Comparison of ENCODE assay signal across 20 cellular contexts in the genomic region with DNA sequence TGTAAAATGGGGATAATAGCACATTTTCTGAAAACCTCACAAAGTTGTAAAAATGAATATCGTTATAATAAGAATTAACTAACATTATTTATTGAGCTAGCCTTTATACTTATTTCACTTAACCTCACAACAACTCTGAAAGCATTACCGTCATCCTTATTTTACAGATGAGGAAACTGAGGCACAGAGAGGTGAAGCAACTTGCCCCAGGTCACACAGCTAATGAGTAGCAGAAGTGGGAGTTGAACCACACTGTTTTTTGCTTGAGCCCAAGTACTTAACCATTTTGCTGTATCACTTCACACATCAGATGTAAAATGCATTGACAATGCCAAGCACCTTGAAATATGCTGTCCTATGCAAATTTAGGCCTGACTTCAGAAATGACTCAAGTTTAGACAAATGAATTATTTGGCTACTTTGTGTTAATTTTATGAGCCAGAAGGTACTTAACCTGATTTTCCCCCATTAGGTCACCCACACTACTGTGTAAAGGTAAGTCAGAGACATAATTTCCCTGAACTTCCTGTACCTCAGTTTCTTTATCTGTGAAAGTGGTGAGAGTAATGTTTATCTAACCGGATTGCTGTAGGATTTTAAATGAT. TPM values are rescaled to one million over a fixed set of nuclear protein-coding genes. Genes with fewer than 3 reads are reported as not detected.
DNase-seq lines count a peak whose midpoint lies in the region; ATAC-seq, FAIRE-seq and TF ChIP-seq lines count a peak whose summit lies in the region.
"Had no signal": no experiment of that assay in that cellular context is flagged by ENCODE, and none has a peak within 500 bp of the region (broad histone marks: within the 10 kb centered on the region; RNA-seq: fewer than 3 reads in every experiment).

No MANE protein-coding gene starts in this region.

- no peaks in the 10 kb centered on the region for H3K4me1 ChIP-seq in ascending aorta
- H3K4me1 ChIP-seq: Peyer's patch, stomach had no signal

- H3K36me3 Mint-ChIP-seq in activated T-cell treated with anti-CD3 and anti-CD28 coated beads, Interleukin-2, amount 50 U/mL, for 72 hours (ENCODE audit: insufficient read depth in 2 of 2) = peaks cover 22 to 40% of the 10 kb centered on the region in 2 donors
- H3K36me3 Mint-ChIP-seq in activated T-cell treated with anti-CD3 and anti-CD28 coated beads, Interleukin-2, amount 50 U/mL, for 4 hours (ENCODE audit: insufficient read depth) = peaks cover 35% of the 10 kb centered on the region
- peaks cover 27 to 38% of the 10 kb centered on the region in 2 donors for H3K36me3 Mint-ChIP-seq in stimulated activated naive B cell treated with anti-CD40 and anti-IgM and Interleukin-4, amounts not matched to agents 10 μg/mL and 1 μg/mL and 100 μg/mL, for 72 hours

- FAIRE-seq in H54 (lab: Jason Lieb, UNC) = no peak
- FAIRE-seq: small intestine had no signal

- no peaks in the 10 kb centered on the region for H3K9me3 ChIP-seq in ascending aorta
- H3K9me3 ChIP-seq: HAP-1, MG63, ovary, Peyer's patch, stomach had no signal

- intact Hi-C loops in ascending aorta (cut with DNase I) = no loop called here

- H3K27me3 Mint-ChIP-seq in activated T-cell treated with anti-CD3 and anti-CD28 coated beads, Interleukin-2, amount 50 U/mL, for 72 hours (ENCODE audit: low read depth) = peaks cover 14% of the 10 kb centered on the region
- no peaks in the 10 kb centered on the region for H3K27me3 Mint-ChIP-seq in activated T-cell treated with anti-CD3 and anti-CD28 coated beads, Interleukin-2, amount 50 U/mL, for 4 hours (ENCODE audit: low read depth)
- H3K27me3 Mint-ChIP-seq in stimulated activated naive B cell treated with anti-CD40 and anti-IgM and Interleukin-4, amounts not matched to agents 10 μg/mL and 1 μg/mL and 100 μg/mL, for 72 hours = peaks cover 0 to 3% of the 10 kb centered on the region in 2 donors

- H3K9me3 Mint-ChIP-seq in activated T-cell treated with anti-CD3 and anti-CD28 coated beads, Interleukin-2, amount 50 U/mL, for 72 hours = no peaks in the 10 kb centered on the region
- H3K9me3 Mint-ChIP-seq in activated T-cell treated with anti-CD3 and anti-CD28 coated beads, Interleukin-2, amount 50 U/mL, for 4 hours = no peaks in the 10 kb centered on the region
- H3K9me3 Mint-ChIP-seq in stimulated activated naive B cell treated with anti-CD40 and anti-IgM and Interleukin-4, amounts not matched to agents 10 μg/mL and 1 μg/mL and 100 μg/mL, for 72 hours = no peaks in the 10 kb centered on the region

- no peak overlapping the region for H3K4me3 ChIP-seq in ascending aorta
- H3K4me3 ChIP-seq: HAP-1, MG63, ovary, Peyer's patch, stomach had no signal

- H3K27ac Mint-ChIP-seq in activated T-cell treated with anti-CD3 and anti-CD28 coated beads, Interleukin-2, amount 50 U/mL, for 72 hours = peak overlapping the region; percentile 70
- H3K27ac Mint-ChIP-seq in stimulated activated naive B cell treated with anti-CD40 and anti-IgM and Interleukin-4, amounts not matched to agents 10 μg/mL and 1 μg/mL and 100 μg/mL, for 72 hours = no peak overlapping the region

- H3K36me3 ChIP-seq in ascending aorta = peaks cover 5 to 25% of the 10 kb centered on the region in 2 donors
- H3K36me3 ChIP-seq: HAP-1, MG63, ovary, Peyer's patch had no signal

- TF ChIP-seq CTCF in ascending aorta (IDR thresholded peaks at IDR 0.05) = no peak

- H3K4me3 Mint-ChIP-seq in activated T-cell treated with anti-CD3 and anti-CD28 coated beads, Interleukin-2, amount 50 U/mL, for 72 hours = peak overlapping the region in 1 of 2 donors; percentile 7
- no peak overlapping the region for H3K4me3 Mint-ChIP-seq in activated T-cell treated with anti-CD3 and anti-CD28 coated beads, Interleukin-2, amount 50 U/mL, for 4 hours
- H3K4me3 Mint-ChIP-seq in stimulated activated naive B cell treated with anti-CD40 and anti-IgM and Interleukin-4, amounts not matched to agents 10 μg/mL and 1 μg/mL and 100 μg/mL, for 72 hours = no peak overlapping the region

- no peak for TF ChIP-seq POLR2A in H54 (IDR thresholded peaks at IDR 0.05; ENCODE audit: low read depth, low read length)

- H3K27me3 ChIP-seq in ascending aorta = no peaks in the 10 kb centered on the region
- H3K27me3 ChIP-seq: MG63, ovary, Peyer's patch, stomach had no signal

- H3K27ac ChIP-seq in ascending aorta = no peak overlapping the region
- H3K27ac ChIP-seq: ovary, Peyer's patch, stomach had no signal

- DNase-seq in activated T-cell treated with anti-CD3 and anti-CD28 coated beads, Interleukin-2, amount 50 U/mL, for 72 hours = no peak
- no peak for DNase-seq in activated T-cell treated with anti-CD3 and anti-CD28 coated beads, Interleukin-2, amount 50 U/mL, for 4 hours
- DNase-seq in stimulated activated naive B cell treated with anti-CD40 and anti-IgM and Interleukin-4, amounts not matched to agents 10 μg/mL and 1 μg/mL and 100 μg/mL, for 72 hours = no peak
- DNase-seq in H54 (ENCODE audit: insufficient read length, low spot score) (no peak), ascending aorta (ENCODE audit: low spot score in 2 of 2) (no peak)
- DNase-seq: activated CD4-positive, alpha-beta T cell treated with anti-CD3 and anti-CD28 coated beads for 4 hours; activated effector memory CD4-positive, alpha-beta T cell treated with Interleukin-2 at 50 U/mL for 16 hours; hippocampal formation; MG63; NCI-H2029; NCI-H526 treated with DMSO at 0.1 percent for 48 hours; ovary; Peyer's patch; small intestine; stomach had no signal

- H3K4me1 Mint-ChIP-seq in activated T-cell treated with anti-CD3 and anti-CD28 coated beads, Interleukin-2, amount 50 U/mL, for 72 hours (ENCODE audit: low read depth) = peaks cover 77% of the 10 kb centered on the region
- H3K4me1 Mint-ChIP-seq in activated T-cell treated with anti-CD3 and anti-CD28 coated beads, Interleukin-2, amount 50 U/mL, for 4 hours (ENCODE audit: low read depth) = peaks cover 75% of the 10 kb centered on the region
- peaks cover 5 to 20% of the 10 kb centered on the region in 2 donors for H3K4me1 Mint-ChIP-seq in stimulated activated naive B cell treated with anti-CD40 and anti-IgM and Interleukin-4, amounts not matched to agents 10 μg/mL and 1 μg/mL and 100 μg/mL, for 72 hours

- ATAC-seq in activated T-cell treated with anti-CD3 and anti-CD28 coated beads, Interleukin-2, amount 50 U/mL, for 72 hours (replicated peaks in 1 of 2) = peak; percentile 10 to 23
- no peak for ATAC-seq in activated T-cell treated with anti-CD3 and anti-CD28 coated beads, Interleukin-2, amount 50 U/mL, for 4 hours
- ATAC-seq in GM19035 (IDR thresholded peaks at IDR 0.05; ENCODE audit: unreplicated experiment) = peak; percentile 43
- peak; percentile 47 for ATAC-seq in HG03439 (IDR thresholded peaks at IDR 0.05; ENCODE audit: unreplicated experiment)
- ATAC-seq in stimulated activated naive B cell treated with anti-CD40 and anti-IgM and Interleukin-4, amounts not matched to agents 10 μg/mL and 1 μg/mL and 100 μg/mL, for 72 hours (replicated peaks) = peak; percentile 21 to 50
- no peak for ATAC-seq in GM21528 (IDR thresholded peaks at IDR 0.05; ENCODE audit: low FRiP score, unreplicated experiment)

RNA-seq across cellular contexts. Expression of a gene that starts 23.1 kb away (rescaled TPM):
- total RNA-seq in activated T-cell treated with anti-CD3 and anti-CD28 coated beads, Interleukin-2, amount 50 U/mL, for 72 hours = 10 to 100 TPM; 26.5 to 36.1 TPM
- total RNA-seq in activated T-cell treated with anti-CD3 and anti-CD28 coated beads, Interleukin-2, amount 50 U/mL, for 4 hours = 100 to 1,000 TPM in 2 of 3 donors, 10 to 100 TPM in 1; 99.9 to 139 (median 115) TPM
- not detected for total RNA-seq in ascending aorta
- total RNA-seq: HT-29 had no signal

Comparison
In these comparisons a context has a peak if more than half of its experiments do, and no peak if none do; other contexts are left out.
1. ATAC-seq: peak in activated T-cell treated with anti-CD3 and anti-CD28 coated beads, Interleukin-2, amount 50 U/mL, for 72 hours (2 of 2), GM19035 (single experiment), HG03439 (single experiment) and stimulated activated naive B cell treated with anti-CD40 and anti-IgM and Interleukin-4, amounts not matched to agents 10 μg/mL and 1 μg/mL and 100 μg/mL, for 72 hours (2 of 2); none in activated T-cell treated with anti-CD3 and anti-CD28 coated beads, Interleukin-2, amount 50 U/mL, for 4 hours (0 of 2) and GM21528 (single experiment).
2. RNA of a gene that starts 23.1 kb away (total RNA-seq): 99.9 to 139 TPM in activated T-cell treated with anti-CD3 and anti-CD28 coated beads, Interleukin-2, amount 50 U/mL, for 4 hours and 26.5 to 36.1 TPM in activated T-cell treated with anti-CD3 and anti-CD28 coated beads, Interleukin-2, amount 50 U/mL, for 72 hours; not detected in ascending aorta (single experiment); every median in the first group is over 10 times any median in the second.